24 cellular contexts compared by ENCODE assay signal in genomic region chr1:203451849-203452784, GRCh38. TPM values are rescaled to one million over a fixed set of nuclear protein-coding genes. Genes with fewer than 3 reads are reported as not detected.
DNase-seq lines count a peak whose midpoint lies in the region; ATAC-seq, FAIRE-seq and TF ChIP-seq lines count a peak whose summit lies in the region.
"Had no signal": no experiment of that assay in that cellular context is flagged by ENCODE, and none has a peak within 500 bp of the region (broad histone marks: within the 10 kb centered on the region; RNA-seq: fewer than 3 reads in every experiment).

No MANE protein-coding gene starts in this region.

- H3K36me3 Mint-ChIP-seq in T-helper 17 cell (ENCODE audit: low read depth): peaks cover 3% of the 10 kb centered on the region
- H3K36me3 Mint-ChIP-seq in neural progenitor cell: no peaks in the 10 kb centered on the region
- no peaks in the 10 kb centered on the region for H3K36me3 Mint-ChIP-seq in activated CD4-positive, alpha-beta T cell treated with anti-CD3 and anti-CD28 coated beads for 36 hours (ENCODE audit: low read depth)
- H3K36me3 Mint-ChIP-seq: CD8-positive, alpha-beta memory T cell; T-cell had no signal

- H3K4me1 ChIP-seq in IMR-90 (ENCODE audit: control insufficient read depth, insufficient read depth, low read length): peaks cover 2% of the 10 kb centered on the region; the same call in 1 of the 2 replicates
- peaks cover 31% of the 10 kb centered on the region for H3K4me1 ChIP-seq in neural progenitor cell

- H3K27me3 Mint-ChIP-seq in T-helper 17 cell (peaks cover 72% of the 10 kb centered on the region), neural progenitor cell (ENCODE audit: insufficient read depth, low read depth) (peaks cover 15% of the 10 kb centered on the region)
- H3K27me3 Mint-ChIP-seq in activated CD4-positive, alpha-beta T cell treated with anti-CD3 and anti-CD28 coated beads for 36 hours: peaks cover 11% of the 10 kb centered on the region

- H3K27ac Mint-ChIP-seq in T-helper 17 cell: peak overlapping the region; percentile 24
- H3K27ac Mint-ChIP-seq in neural progenitor cell: no peak overlapping the region
- no peak overlapping the region for H3K27ac Mint-ChIP-seq in activated CD4-positive, alpha-beta T cell treated with anti-CD3 and anti-CD28 coated beads for 36 hours
- H3K27ac Mint-ChIP-seq: T-cell had no signal

- CTCF ChIA-PET in IMR-90 (lab: Yijun Ruan, JAX): no interaction called here
- CTCF ChIA-PET in activated CD4-positive, alpha-beta T cell treated with anti-CD3 and anti-CD28 coated beads for 36 hours (lab: Charles Lee): interaction anchor here (1.0 kb wide), 1 partner anchor 185 kb away, joined by 3 read pairs; no protein-coding TSS in a partner anchor

- no peak overlapping the region for H2BK120ac ChIP-seq in IMR-90 (ENCODE audit: low read depth, low read length)

- H3K4ac ChIP-seq in IMR-90 (ENCODE audit: low read depth, low read length): no peak overlapping the region

- H3K14ac ChIP-seq in IMR-90 (replicated peaks; ENCODE audit: low read depth, low read length): no peak overlapping the region

- no peaks in the 10 kb centered on the region for H3K9me3 Mint-ChIP-seq in neural progenitor cell
- no peaks in the 10 kb centered on the region for H3K9me3 Mint-ChIP-seq in activated CD4-positive, alpha-beta T cell treated with anti-CD3 and anti-CD28 coated beads for 36 hours (ENCODE audit: low read depth)
- H3K9me3 Mint-ChIP-seq: CD8-positive, alpha-beta memory T cell; T-cell had no signal

- no peak overlapping the region for H3K4me3 Mint-ChIP-seq in T-helper 17 cell
- H3K4me3 Mint-ChIP-seq in neural progenitor cell: peak overlapping the region; percentile 54
- no peak overlapping the region for H3K4me3 Mint-ChIP-seq in activated CD4-positive, alpha-beta T cell treated with anti-CD3 and anti-CD28 coated beads for 36 hours
- H3K4me3 Mint-ChIP-seq: CD8-positive, alpha-beta memory T cell; T-cell had no signal

- no peaks in the 10 kb centered on the region for H3K79me2 ChIP-seq in neural progenitor cell (ENCODE audit: low read depth)

- no peak overlapping the region for H2BK5ac ChIP-seq in IMR-90 (ENCODE audit: low read depth, low read length, poor library complexity, severe bottlenecking)

- no peak for ATAC-seq in IMR-90 (ENCODE audit: low read depth)
- ATAC-seq in T-helper 17 cell: no peak
- no peak for ATAC-seq in activated CD4-positive, alpha-beta T cell treated with anti-CD3 and anti-CD28 coated beads for 36 hours
- ATAC-seq in GM18858 (IDR thresholded peaks at IDR 0.05; ENCODE audit: unreplicated experiment): no peak
- ATAC-seq: T-cell had no signal

- FAIRE-seq in D721Med (lab: Jason Lieb, UNC) (peak; percentile 64), GM12892 (lab: Jason Lieb, UNC) (no peak)
- FAIRE-seq: GM12891, RCC 7860 had no signal

- no peak overlapping the region for H2AFZ ChIP-seq in IMR-90 (replicated peaks; ENCODE audit: low read length, poor library complexity)
- H2AFZ ChIP-seq in neural progenitor cell (replicated peaks): no peak overlapping the region

- no peak for TF ChIP-seq CTCF in D721Med (IDR thresholded peaks at IDR 0.05; ENCODE audit: insufficient read depth, missing control alignments)
- TF ChIP-seq CTCF in IMR-90 (conservative IDR thresholded peaks at IDR 0.05; ENCODE audit: low read depth, low read length): no peak
- no peak for TF ChIP-seq CTCF in neural progenitor cell (IDR thresholded peaks at IDR 0.05)

- H3K18ac ChIP-seq in IMR-90 (ENCODE audit: low read depth, low read length): no peak overlapping the region

- TF ChIP-seq RAD21 in IMR-90 (IDR thresholded peaks at IDR 0.05; ENCODE audit: low read length): no peak

- H2BK20ac ChIP-seq in IMR-90 (ENCODE audit: low read depth, low read length): no peak overlapping the region

- no peaks in the 10 kb centered on the region for H3K9me3 ChIP-seq in IMR-90 (ENCODE audit: control insufficient read depth, insufficient read depth, low read length)
- H3K9me3 ChIP-seq in T-helper 17 cell (ENCODE audit: control insufficient read depth, low read length, poor library complexity, severe bottlenecking): no peaks in the 10 kb centered on the region
- no peaks in the 10 kb centered on the region for H3K9me3 ChIP-seq in neural progenitor cell (ENCODE audit: low read depth)
- H3K9me3 ChIP-seq: BLaER1 treated with 17β-estradiol and CSF1 and Interleukin-3, amounts not matched to agents 10 nM and 100 nM; SJCRH30 had no signal

- peaks cover 22% of the 10 kb centered on the region for H3F3A ChIP-seq in neural progenitor cell (ENCODE audit: low read depth)

- H2BK15ac ChIP-seq in IMR-90 (ENCODE audit: low read depth, low read length): no peak overlapping the region

- H3K27me3 ChIP-seq in IMR-90 (ENCODE audit: control insufficient read depth, insufficient read depth, low read length) (peaks cover 50% of the 10 kb centered on the region), neural progenitor cell (no peaks in the 10 kb centered on the region)
- H3K27me3 ChIP-seq: BLaER1 treated with 17β-estradiol and CSF1 and Interleukin-3, amounts not matched to agents 10 nM and 100 nM had no signal

- no CpG with 5 or more reads among the region's 2 CpGs for WGBS in IMR-90 (ENCODE audit: extremely low coverage in 2 of 2, insufficient read length in 1 of 2), 2 experiments

- dilution Hi-C loops in IMR-90 (cut with HindIII; ENCODE audit: low sequenced_read_pairs, unreplicated experiment): no loop called here

- H3K4me2 ChIP-seq in IMR-90 (ENCODE audit: low read depth, low read length): no peak overlapping the region
- no peak overlapping the region for H3K4me2 ChIP-seq in neural progenitor cell

- no peak overlapping the region for H4K5ac ChIP-seq in IMR-90 (ENCODE audit: low read depth, low read length)

- BruUV-seq in IMR-90 (replicated peaks; lab: Mats Ljungman, UMichigan): no TSS peak

- H3K56ac ChIP-seq in IMR-90 (ENCODE audit: extremely low read depth, insufficient read depth, low read length): no peak overlapping the region

- no peaks in the 10 kb centered on the region for H4K20me1 ChIP-seq in IMR-90 (ENCODE audit: insufficient read depth, low read length)
- H4K20me1 ChIP-seq in neural progenitor cell (ENCODE audit: low read depth): no peaks in the 10 kb centered on the region
- H4K20me1 ChIP-seq: BLaER1 treated with 17β-estradiol and CSF1 and Interleukin-3, amounts not matched to agents 10 nM and 100 nM had no signal

- in situ Hi-C loops in IMR-90 (cut with MboI; ENCODE audit: low sequenced_read_pairs): no loop called here

- no peak overlapping the region for H4K8ac ChIP-seq in IMR-90 (ENCODE audit: low read depth in 2 of 2, low read length in 2 of 2)

- intact Hi-C loops in IMR-90 (cut with micrococcal nuclease): no loop called here
- intact Hi-C loops in activated CD4-positive, alpha-beta T cell treated with anti-CD3 and anti-CD28 coated beads for 36 hours (cut with DNase I, micrococcal nuclease): no loop called here

- POLR2A ChIA-PET in IMR-90 (lab: Charles Lee; ENCODE audit: unreplicated experiment): no interaction called here
- POLR2A ChIA-PET in activated CD4-positive, alpha-beta T cell treated with anti-CD3 and anti-CD28 coated beads for 36 hours (lab: Charles Lee): no interaction called here

- DNase-seq in D721Med (ENCODE audit: insufficient read length, low spot score) (no peak), IMR-90 (no peak), T-helper 17 cell (no peak), neural progenitor cell (ENCODE audit: low spot score) (no peak), glomerular visceral epithelial cell (ENCODE audit: extremely low spot score) (no peak), GM12892 (ENCODE audit: insufficient read length) (no peak)
- no peak for DNase-seq in activated CD4-positive, alpha-beta T cell treated with anti-CD3 and anti-CD28 coated beads for 36 hours
- DNase-seq: CD8-positive, alpha-beta memory T cell; DMS 273 treated with DMSO at 0.1 percent for 48 hours; GF-D8; GOT3; KG1; NCI-H2029 treated with DMSO at 0.1 percent for 48 hours; NCI-H2171 treated with DMSO at 0.1 percent for 48 hours; NCI-H774; SJCRH30; T-cell had no signal

- H4K91ac ChIP-seq in IMR-90 (ENCODE audit: insufficient read depth, low read depth, low read length): no peak overlapping the region

- H2AK5ac ChIP-seq in IMR-90 (ENCODE audit: low read depth, low read length): no peak overlapping the region

- H3K9ac ChIP-seq in IMR-90 (ENCODE audit: low read depth, low read length) (no peak overlapping the region), neural progenitor cell (no peak overlapping the region)
- H3K9ac ChIP-seq: BLaER1 treated with 17β-estradiol and CSF1 and Interleukin-3, amounts not matched to agents 10 nM and 100 nM had no signal

- H3K4me1 Mint-ChIP-seq in T-helper 17 cell (no peaks in the 10 kb centered on the region), neural progenitor cell (peaks cover 62% of the 10 kb centered on the region)
- H3K4me1 Mint-ChIP-seq in activated CD4-positive, alpha-beta T cell treated with anti-CD3 and anti-CD28 coated beads for 36 hours: no peaks in the 10 kb centered on the region
- H3K4me1 Mint-ChIP-seq: CD8-positive, alpha-beta memory T cell; T-cell had no signal

- H2AK9ac ChIP-seq in IMR-90 (replicated peaks; ENCODE audit: low read depth, low read length, poor library complexity): peak overlapping the region; percentile 20

- no peak overlapping the region for H3K27ac ChIP-seq in IMR-90 (ENCODE audit: insufficient read depth, low read length)
- H3K27ac ChIP-seq in neural progenitor cell: no peak overlapping the region
- H3K27ac ChIP-seq: BLaER1 treated with 17β-estradiol and CSF1 and Interleukin-3, amounts not matched to agents 10 nM and 100 nM; SJCRH30 had no signal

- H3K4me3 ChIP-seq in IMR-90 (ENCODE audit: insufficient read depth, low read depth, low read length): no peak overlapping the region
- no peak overlapping the region for H3K4me3 ChIP-seq in neural progenitor cell
- H3K4me3 ChIP-seq: BLaER1 treated with 17β-estradiol and CSF1 and Interleukin-3, amounts not matched to agents 10 nM and 100 nM; SJCRH30 had no signal

- no peaks in the 10 kb centered on the region for H3K79me1 ChIP-seq in IMR-90 (ENCODE audit: low read depth in 1 of 2, low read length in 2 of 2)

- TF ChIP-seq POLR2A in IMR-90 (IDR thresholded peaks at IDR 0.05; ENCODE audit: low read depth, low read length): no peak
- no peak for TF ChIP-seq POLR2A in GM12892 (IDR thresholded peaks at IDR 0.05; ENCODE audit: low read depth, low read length)

- H3K23ac ChIP-seq in IMR-90 (ENCODE audit: low read depth, low read length): no peak overlapping the region

- H3K36me3 ChIP-seq in IMR-90 (ENCODE audit: control insufficient read depth, insufficient read depth, low read length) (no peaks in the 10 kb centered on the region), neural progenitor cell (no peaks in the 10 kb centered on the region)
- H3K36me3 ChIP-seq: BLaER1 treated with 17β-estradiol and CSF1 and Interleukin-3, amounts not matched to agents 10 nM and 100 nM; SJCRH30 had no signal

- no peaks in the 10 kb centered on the region for H3K9me1 ChIP-seq in IMR-90 (ENCODE audit: insufficient read depth, low read length)

RNA-seq across cellular contexts. Expression of gene PRELP, which starts 23.5 kb away (rescaled TPM):
- total RNA-seq in IMR-90 (2012; rRNA removed): under 0.01 TPM in 1 of 2 replicates, not detected in the other
- polyA plus RNA-seq in IMR-90 (2012; rRNA removed): 0.47 and 0.56 TPM in 2 replicates
- polyA plus RNA-seq in IMR-90 (2012; cell fraction: cytosol; rRNA removed): 0.25 and 0.69 TPM in 2 replicates
- polyA plus RNA-seq in IMR-90 (2012; cell fraction: nucleus; rRNA removed; ENCODE audit: low replicate concordance): 0.14 and 0.26 TPM in 2 replicates
- not detected for total RNA-seq in T-helper 17 cell
- total RNA-seq in neural progenitor cell (ENCODE audit: low replicate concordance): 0.26 and 0.34 TPM in 2 replicates
- total RNA-seq in activated CD4-positive, alpha-beta T cell treated with anti-CD3 and anti-CD28 coated beads for 36 hours: not detected
- polyA plus RNA-seq in GM12892 (2012; ENCODE audit: missing spikeins): not detected
- total RNA-seq: CD8-positive, alpha-beta memory T cell; Daoy; M059J; NCI-H460; SJCRH30 had no signal
- polyA plus RNA-seq: CD8-positive, alpha-beta memory T cell had no signal

RNA-seq across cellular contexts. Expression of gene OPTC, which starts 41.8 kb away (rescaled TPM):
- total RNA-seq in IMR-90 (2012; rRNA removed) (not detected in 2 replicates), T-helper 17 cell (not detected), neural progenitor cell (ENCODE audit: low replicate concordance) (0.50 TPM in 1 of 2 replicates, not detected in the other)
- polyA plus RNA-seq in IMR-90 (2012; rRNA removed): not detected in 2 replicates
- polyA plus RNA-seq in IMR-90 (2012; cell fraction: cytosol; rRNA removed): not detected in 2 replicates
- polyA plus RNA-seq in IMR-90 (2012; cell fraction: nucleus; rRNA removed; ENCODE audit: low replicate concordance): not detected in 2 replicates
- not detected for total RNA-seq in activated CD4-positive, alpha-beta T cell treated with anti-CD3 and anti-CD28 coated beads for 36 hours
- polyA plus RNA-seq in GM12892 (2012; ENCODE audit: missing spikeins): not detected
- total RNA-seq: CD8-positive, alpha-beta memory T cell; Daoy; M059J; NCI-H460; SJCRH30; T-cell had no signal
- polyA plus RNA-seq: CD8-positive, alpha-beta memory T cell had no signal
